ENCODE assay signal across 14 cellular contexts in the genomic region with DNA sequence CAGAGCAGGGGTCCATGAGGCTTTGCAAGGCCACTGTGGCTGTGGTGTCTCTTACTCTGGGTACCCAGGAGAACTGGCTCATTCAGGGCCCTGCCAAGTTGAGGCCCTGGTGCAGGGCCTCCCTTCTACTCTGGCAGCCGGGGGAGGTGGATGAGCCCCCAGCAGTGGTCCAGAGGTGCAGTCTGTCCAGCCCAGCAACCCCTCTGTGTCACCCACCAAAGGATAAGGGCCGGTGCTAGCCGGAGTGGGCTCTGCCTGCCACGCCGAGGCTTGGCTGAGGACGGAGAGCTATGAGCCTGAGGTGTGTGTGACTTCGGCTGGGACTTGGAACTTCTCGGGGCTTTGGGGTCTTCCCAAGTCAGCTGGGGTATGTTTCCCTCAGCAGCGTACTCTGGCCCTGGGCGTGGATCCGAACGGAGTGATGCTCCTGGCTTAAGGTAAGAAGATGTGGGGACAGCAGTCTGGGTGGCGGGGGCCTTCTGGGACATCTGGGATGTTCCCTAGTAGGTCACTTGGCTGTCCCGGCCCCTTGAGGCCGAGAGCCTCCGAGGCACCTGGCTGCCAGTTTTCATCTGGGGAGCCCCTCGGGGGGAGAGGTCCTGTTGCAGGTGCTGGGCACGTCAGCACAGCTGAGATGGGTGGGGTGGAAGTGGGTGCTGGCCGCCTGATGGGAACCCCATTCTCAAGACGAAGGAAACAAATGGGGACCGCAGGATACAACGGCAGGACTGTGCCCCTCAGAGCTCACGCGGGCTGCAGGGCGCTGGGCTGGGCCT. TPM values are rescaled to one million over a fixed set of nuclear protein-coding genes. Genes with fewer than 3 reads are reported as not detected.
DNase-seq lines count a peak whose midpoint lies in the region; TF ChIP-seq lines count a peak whose summit lies in the region.
"Had no signal": no experiment of that assay in that cellular context is flagged by ENCODE, and none has a peak within 500 bp of the region (broad histone marks: within the 10 kb centered on the region; RNA-seq: fewer than 3 reads in every experiment).

No MANE protein-coding gene starts in this region.

- H3K4me3 ChIP-seq in CD8-positive, alpha-beta memory T cell (ENCODE audit: low read length) = no peak overlapping the region
- H3K4me3 ChIP-seq in neural progenitor cell (no peak overlapping the region), SJCRH30 (no peak overlapping the region)
- H3K4me3 ChIP-seq: breast epithelium, gastroesophageal sphincter had no signal

- H3K9ac ChIP-seq in neural progenitor cell = no peak overlapping the region

- peaks cover 58% of the 10 kb centered on the region for H3K36me3 ChIP-seq in CD8-positive, alpha-beta memory T cell (ENCODE audit: insufficient read depth, low read length)
- H3K36me3 ChIP-seq in neural progenitor cell (no peaks in the 10 kb centered on the region), SJCRH30 (no peaks in the 10 kb centered on the region)
- H3K36me3 ChIP-seq: breast epithelium, gastroesophageal sphincter had no signal

- H3K4me1 Mint-ChIP-seq in CD8-positive, alpha-beta memory T cell = peaks cover 47 to 91% (median 58%) of the 10 kb centered on the region in 3 donors
- H3K4me1 Mint-ChIP-seq in activated naive CD8-positive, alpha-beta T cell treated with anti-CD3 and anti-CD28 coated beads for 36 hours = peaks cover 38% of the 10 kb centered on the region
- H3K4me1 Mint-ChIP-seq in neural progenitor cell = peaks cover 7% of the 10 kb centered on the region

- H3K9me3 Mint-ChIP-seq in CD8-positive, alpha-beta memory T cell = no peaks in the 10 kb centered on the region
- no peaks in the 10 kb centered on the region for H3K9me3 Mint-ChIP-seq in activated naive CD8-positive, alpha-beta T cell treated with anti-CD3 and anti-CD28 coated beads for 36 hours
- H3K9me3 Mint-ChIP-seq in neural progenitor cell = peaks cover 7% of the 10 kb centered on the region

- H3K27me3 ChIP-seq in CD8-positive, alpha-beta memory T cell (ENCODE audit: insufficient read depth, low read length, poor library complexity, severe bottlenecking) = no peaks in the 10 kb centered on the region
- H3K27me3 ChIP-seq in neural progenitor cell (no peaks in the 10 kb centered on the region), SJCRH30 (peaks cover 31% of the 10 kb centered on the region)

- H3F3A ChIP-seq in neural progenitor cell (ENCODE audit: low read depth) = no peaks in the 10 kb centered on the region

- DNase-seq in CD8-positive, alpha-beta memory T cell = peak in 1 of 5 donors; percentile 47
- DNase-seq in GM13976 (ENCODE audit: low spot score) (peak; percentile 37), neural progenitor cell (ENCODE audit: low spot score) (no peak), occipital lobe (lab: John Stamatoyannopoulos, UW) (no peak), G401 (ENCODE audit: low spot score) (no peak), SJCRH30 (no peak)
- no peak for DNase-seq in activated naive CD8-positive, alpha-beta T cell treated with anti-CD3 and anti-CD28 coated beads for 36 hours
- DNase-seq: midbrain, NCI-H146, NCI-H524 treated with DMSO at 0.1 percent for 48 hours, OCI-M1 had no signal

- H3K36me3 Mint-ChIP-seq in CD8-positive, alpha-beta memory T cell = peaks cover 8 to 95% (median 14%) of the 10 kb centered on the region in 3 donors
- peaks cover 43% of the 10 kb centered on the region for H3K36me3 Mint-ChIP-seq in activated naive CD8-positive, alpha-beta T cell treated with anti-CD3 and anti-CD28 coated beads for 36 hours
- peaks cover 5% of the 10 kb centered on the region for H3K36me3 Mint-ChIP-seq in neural progenitor cell

- TF ChIP-seq CTCF in GM13976 (IDR thresholded peaks at IDR 0.05; ENCODE audit: borderline replicate concordance, control extremely low read depth, extremely low read depth, insufficient read depth, missing control alignments) (no peak), neural progenitor cell (IDR thresholded peaks at IDR 0.05) (no peak)

- H2AFZ ChIP-seq in neural progenitor cell (replicated peaks) = no peak overlapping the region

- CTCF ChIA-PET in CD8-positive, alpha-beta memory T cell (lab: Charles Lee) = interaction anchor here (2.3 to 3.2 kb wide), 2 partner anchors 29 to 56 kb away, joined by 6 to 11 read pairs; no protein-coding TSS in a partner anchor

- H3K4me3 Mint-ChIP-seq in CD8-positive, alpha-beta memory T cell = peak overlapping the region in 2 of 7 donors; percentile 12 to 66
- H3K4me3 Mint-ChIP-seq in activated naive CD8-positive, alpha-beta T cell treated with anti-CD3 and anti-CD28 coated beads for 36 hours = no peak overlapping the region
- no peak overlapping the region for H3K4me3 Mint-ChIP-seq in neural progenitor cell

- POLR2A ChIA-PET in CD8-positive, alpha-beta memory T cell (lab: Charles Lee) = interaction anchor here (1.1 to 1.6 kb wide), 2 partner anchors 21 to 26 kb away, joined by 4 to 5 read pairs; a partner anchor contains a TSS

- H3K79me2 ChIP-seq in neural progenitor cell (ENCODE audit: low read depth) = no peaks in the 10 kb centered on the region

- no peaks in the 10 kb centered on the region for H4K20me1 ChIP-seq in neural progenitor cell (ENCODE audit: low read depth)

- peaks cover 57% of the 10 kb centered on the region for H3K4me1 ChIP-seq in CD8-positive, alpha-beta memory T cell (ENCODE audit: insufficient read depth, low read length)
- H3K4me1 ChIP-seq in neural progenitor cell = no peaks in the 10 kb centered on the region
- no peaks in the 10 kb centered on the region for H3K4me1 ChIP-seq in SJCRH30
- H3K4me1 ChIP-seq: breast epithelium, gastroesophageal sphincter had no signal

- in situ Hi-C loops in GM13976 (cut with MboI; ENCODE audit: low sequenced_read_pairs, unreplicated experiment) (no loop called here), G401 (cut with HindIII; ENCODE audit: low sequenced_read_pairs) (no loop called here)

- H3K27ac Mint-ChIP-seq in CD8-positive, alpha-beta memory T cell = peak overlapping the region in 7 of 8 donors; percentile 24 to 79 (median 71)
- H3K27ac Mint-ChIP-seq in activated naive CD8-positive, alpha-beta T cell treated with anti-CD3 and anti-CD28 coated beads for 36 hours = peak overlapping the region; percentile 58
- H3K27ac Mint-ChIP-seq in neural progenitor cell = peak overlapping the region; percentile 60

- no peak overlapping the region for H3K4me2 ChIP-seq in neural progenitor cell

- H3K27ac ChIP-seq in CD8-positive, alpha-beta memory T cell (ENCODE audit: low read depth, low read length) = no peak overlapping the region
- H3K27ac ChIP-seq in neural progenitor cell (no peak overlapping the region), SJCRH30 (no peak overlapping the region)
- H3K27ac ChIP-seq: breast epithelium, C4-2B, gastroesophageal sphincter had no signal

- H3K27me3 Mint-ChIP-seq in CD8-positive, alpha-beta memory T cell = peaks cover 0 to 4% of the 10 kb centered on the region in 2 donors
- H3K27me3 Mint-ChIP-seq in activated naive CD8-positive, alpha-beta T cell treated with anti-CD3 and anti-CD28 coated beads for 36 hours = peaks cover 6% of the 10 kb centered on the region
- H3K27me3 Mint-ChIP-seq in neural progenitor cell (ENCODE audit: insufficient read depth, low read depth) = peaks cover 6% of the 10 kb centered on the region

- no peaks in the 10 kb centered on the region for H3K9me3 ChIP-seq in CD8-positive, alpha-beta memory T cell (ENCODE audit: low read length)
- H3K9me3 ChIP-seq in neural progenitor cell (ENCODE audit: low read depth) = no peaks in the 10 kb centered on the region
- no peaks in the 10 kb centered on the region for H3K9me3 ChIP-seq in SJCRH30 (replicated peaks)
- H3K9me3 ChIP-seq: breast epithelium, gastroesophageal sphincter had no signal

RNA-seq across cellular contexts. Expression of a gene that starts 25.9 kb away (rescaled TPM):
- 100 to 1,000 TPM; 218 to 241 TPM for total RNA-seq in CD8-positive, alpha-beta memory T cell
- polyA plus RNA-seq in CD8-positive, alpha-beta memory T cell = 107 TPM
- 100 to 1,000 TPM; 144 TPM for total RNA-seq in activated naive CD8-positive, alpha-beta T cell treated with anti-CD3 and anti-CD28 coated beads for 36 hours
- total RNA-seq in neural progenitor cell (ENCODE audit: low replicate concordance) (0.09 TPM in 1 of 2 replicates, not detected in the other), occipital lobe (0.16 TPM)
- 0.17 TPM in 1 of 2 replicates, not detected in the other for total RNA-seq in G401 (2014; rRNA removed; shearing (Covaris generic))
- total RNA-seq in SJCRH30 (2014; rRNA removed; shearing (Covaris generic)) = 0.02 TPM in 1 of 2 replicates, not detected in the other

Comparison
In these comparisons a context has a peak if more than half of its experiments do, and no peak if none do; other contexts are left out.
1. RNA of a gene that starts 25.9 kb away (total RNA-seq): 218 to 241 TPM in CD8-positive, alpha-beta memory T cell and 144 TPM in activated naive CD8-positive, alpha-beta T cell treated with anti-CD3 and anti-CD28 coated beads for 36 hours; 0.17 TPM in G401, 0.16 TPM in occipital lobe (single experiment), 0.02 TPM in SJCRH30 and 0.09 TPM in neural progenitor cell; every median in the first group is over 100 times any median in the second.
2. Peak in every context shown above with its lines, with median percentiles within 50 percentile points of each other: H3K27ac Mint-ChIP-seq.